ENCODE assay signal across 19 cellular contexts in the genomic region with DNA sequence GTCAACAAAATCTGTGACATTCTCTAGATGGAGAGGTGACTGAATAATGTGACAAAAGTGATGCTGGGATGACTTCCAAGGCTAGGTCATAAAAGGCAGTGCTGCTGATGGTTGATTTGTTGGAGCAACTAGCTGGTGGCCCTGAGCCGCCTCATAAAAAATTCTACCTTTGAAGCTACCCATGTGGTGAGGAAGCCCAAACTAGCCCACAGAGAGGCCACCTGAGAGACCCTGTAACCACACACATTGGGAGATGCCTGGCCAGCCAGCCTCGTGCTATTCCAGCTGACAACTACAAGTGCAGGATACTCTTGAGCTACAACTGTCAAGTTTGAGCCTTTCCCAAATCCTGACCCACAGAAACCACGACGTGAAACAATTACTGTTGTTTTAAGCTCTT. TPM values are rescaled to one million over a fixed set of nuclear protein-coding genes. Genes with fewer than 3 reads are reported as not detected.
A peak's percentile ranks its signal among the peaks of the same experiment; 100 is the strongest.
DNase-seq lines count a peak whose midpoint lies in the region; ATAC-seq and TF ChIP-seq lines count a peak whose summit lies in the region.
"Had no signal": no experiment of that assay in that cellular context is flagged by ENCODE, and none has a peak within 500 bp of the region (broad histone marks: within the 10 kb centered on the region; RNA-seq: fewer than 3 reads in every experiment).

No MANE protein-coding gene starts in this region.

- no peaks in the 10 kb centered on the region for H3K27me3 Mint-ChIP-seq in T-helper 1 cell treated with Interleukin-12 subunit alpha and Interleukin-12 subunit beta and Interleukin-4 antibody, amounts not matched to agents 30 μg/mL and 1 μg/mL, for 36 hours (ENCODE audit: low read depth)

- H3K9me3 Mint-ChIP-seq in T-helper 1 cell treated with Interleukin-12 subunit alpha and Interleukin-12 subunit beta and Interleukin-4 antibody, amounts not matched to agents 30 μg/mL and 1 μg/mL, for 36 hours, result no peaks in the 10 kb centered on the region
- H3K9me3 Mint-ChIP-seq: mesothelial cell of epicardium had no signal

- no peak overlapping the region for H3K4me3 Mint-ChIP-seq in T-helper 1 cell treated with Interleukin-12 subunit alpha and Interleukin-12 subunit beta and Interleukin-4 antibody, amounts not matched to agents 30 μg/mL and 1 μg/mL, for 36 hours
- H3K4me3 Mint-ChIP-seq: mesothelial cell of epicardium had no signal

- peak overlapping the region in 9 of 12 donors; percentile 1 to 64 (median 43) for H3K27ac ChIP-seq in heart left ventricle
- peak overlapping the region in 30 of 59 donors; percentile 1 to 91 (median 21) for H3K27ac ChIP-seq in dorsolateral prefrontal cortex
- peak overlapping the region; percentile 39 for H3K27ac ChIP-seq in skeletal muscle tissue (ENCODE audit: low read depth, low read length)
- H3K27ac ChIP-seq: Peyer's patch had no signal

- H3K27me3 ChIP-seq in heart left ventricle (no peaks in the 10 kb centered on the region), dorsolateral prefrontal cortex (no peaks in the 10 kb centered on the region), skeletal muscle tissue (ENCODE audit: control insufficient read depth in 3 of 3, insufficient read depth in 3 of 3, low read length in 3 of 3) (no peaks in the 10 kb centered on the region)
- H3K27me3 ChIP-seq: Peyer's patch, uterus had no signal

- H3K36me3 ChIP-seq in heart left ventricle, result peaks cover 0 to 95% (median 65%) of the 10 kb centered on the region in 9 donors
- H3K36me3 ChIP-seq in skeletal muscle tissue (ENCODE audit: control insufficient read depth in 3 of 3, insufficient read depth in 3 of 3, low read length in 3 of 3), result peaks cover 14 to 46% (median 40%) of the 10 kb centered on the region in 3 donors
- H3K36me3 ChIP-seq: uterus had no signal

- WGBS in heart left ventricle, 4 donors, result 81 to 91% (median 86%) methylated on average over 3 to 4 of the region's 4 CpGs

- peak overlapping the region; percentile 1 for H3K27ac Mint-ChIP-seq in T-helper 1 cell treated with Interleukin-12 subunit alpha and Interleukin-12 subunit beta and Interleukin-4 antibody, amounts not matched to agents 30 μg/mL and 1 μg/mL, for 36 hours
- H3K27ac Mint-ChIP-seq: mesothelial cell of epicardium had no signal

- TF ChIP-seq POLR2A in heart left ventricle (IDR thresholded peaks at IDR 0.05), result no peak

- H3K36me3 Mint-ChIP-seq in T-helper 1 cell treated with Interleukin-12 subunit alpha and Interleukin-12 subunit beta and Interleukin-4 antibody, amounts not matched to agents 30 μg/mL and 1 μg/mL, for 36 hours (ENCODE audit: low read depth), result peaks cover 60% of the 10 kb centered on the region

- H3K4me3 ChIP-seq in heart left ventricle (no peak overlapping the region), dorsolateral prefrontal cortex (no peak overlapping the region), skeletal muscle tissue (ENCODE audit: low read length in 3 of 3) (no peak overlapping the region)
- H3K4me3 ChIP-seq: Peyer's patch, uterus had no signal

- peaks cover 47% of the 10 kb centered on the region for H3K4me1 Mint-ChIP-seq in T-helper 1 cell treated with Interleukin-12 subunit alpha and Interleukin-12 subunit beta and Interleukin-4 antibody, amounts not matched to agents 30 μg/mL and 1 μg/mL, for 36 hours (ENCODE audit: low read depth)
- H3K4me1 Mint-ChIP-seq: mesothelial cell of epicardium had no signal

- no peak overlapping the region for H3K9ac ChIP-seq in skeletal muscle tissue (ENCODE audit: low read depth in 1 of 3, low read length in 3 of 3)

- TF ChIP-seq CTCF in heart left ventricle (IDR thresholded peaks at IDR 0.05), result no peak
- TF ChIP-seq CTCF in dorsolateral prefrontal cortex (IDR thresholded peaks at IDR 0.05 in 54 of 56, conservative IDR thresholded peaks at IDR 0.05 in 2 of 56; ENCODE audit: low read depth in 1 of 56, partially characterized antibody in 56 of 56), result no peak

- intact Hi-C loops in heart left ventricle (cut with DNase I), result loop anchor here in 1 of 10 donors (5.0 kb wide), 1 partner anchor 44 kb away; the partner anchor contains the start of gene GNE
- intact Hi-C loops in Right ventricle myocardium superior (cut with DNase I), result no loop called here
- intact Hi-C loops in dorsolateral prefrontal cortex (cut with DNase I), result no loop called here

- peaks cover 2 to 83% (median 69%) of the 10 kb centered on the region in 12 donors for H3K4me1 ChIP-seq in heart left ventricle
- peaks cover 34 to 45% (median 44%) of the 10 kb centered on the region in 3 donors for H3K4me1 ChIP-seq in skeletal muscle tissue (ENCODE audit: control insufficient read depth in 3 of 3, insufficient read depth in 3 of 3, low read length in 3 of 3)
- H3K4me1 ChIP-seq: Caco-2, Peyer's patch, uterus had no signal

- H3K9me3 ChIP-seq in heart left ventricle (no peaks in the 10 kb centered on the region), skeletal muscle tissue (ENCODE audit: control insufficient read depth in 3 of 3, low read length in 3 of 3) (no peaks in the 10 kb centered on the region)
- H3K9me3 ChIP-seq: Caco-2, Peyer's patch, uterus had no signal

- no peak for ATAC-seq in heart left ventricle
- no peak for ATAC-seq in Right ventricle myocardium superior (ENCODE audit: poor library complexity)
- ATAC-seq: left cardiac atrium had no signal

- no peak for DNase-seq in T-helper 1 cell
- no peak for DNase-seq in heart left ventricle
- DNase-seq in Right ventricle myocardium superior, result no peak
- no peak for DNase-seq in dorsolateral prefrontal cortex
- no peak for DNase-seq in cerebellar cortex (ENCODE audit: low spot score)
- no peak for DNase-seq in NCI-H146 treated with DMSO at 0.1 percent for 48 hours (lab: John Stamatoyannopoulos, UW; ENCODE audit: unreplicated experiment)
- DNase-seq: activated CD4-positive, CD25-positive, alpha-beta regulatory T cell; activated naive CD4-positive, alpha-beta T cell; Caco-2; left cardiac atrium; NCI-H1105 treated with DMSO at 0.1 percent for 48 hours; NCI-H2081 treated with DMSO at 0.1 percent for 48 hours; NCI-H446 treated with DMSO at 0.1 percent for 48 hours; Peyer's patch; T-helper 9 cell had no signal

RNA-seq across cellular contexts. Expression of gene CLTA, which starts 22.7 kb away (rescaled TPM):
- total RNA-seq in heart left ventricle, result 100 to 1,000 TPM in 1 of 9 donors, 10 to 100 TPM in 8; 43.8 to 123 (median 61.8) TPM
- polyA plus RNA-seq in heart left ventricle, result 100 to 1,000 TPM in 1 of 2 donors, 10 to 100 TPM in 1; 40.8 to 139 TPM
- 63.0 TPM for total RNA-seq in Right ventricle myocardium superior
- total RNA-seq in dorsolateral prefrontal cortex, result 100 to 1,000 TPM in 119 of 120 experiments, 10 to 100 TPM in 1; 76.4 to 215 (median 173) TPM
- 114 TPM for total RNA-seq in skeletal muscle tissue

RNA-seq across cellular contexts. Expression of gene CCIN, which starts 44.2 kb away (rescaled TPM):
- total RNA-seq in heart left ventricle (under 1 TPM in 4 of 9 donors, not detected in 5; 0.09 to 0.20 (median 0.15) TPM), Right ventricle myocardium superior (not detected), dorsolateral prefrontal cortex (1 to 10 TPM in 12 of 120 experiments, under 1 TPM in 83, not detected in 25; 0.19 to 3.6 (median 0.52) TPM), skeletal muscle tissue (1.0 TPM)
- under 1 TPM in 1 of 2 donors, not detected in 1; 0.25 TPM for polyA plus RNA-seq in heart left ventricle
- total RNA-seq: Caco-2, left cardiac atrium, Peyer's patch had no signal

RNA-seq across cellular contexts. Expression of gene GNE, which starts 44.9 kb away (rescaled TPM):
- total RNA-seq in heart left ventricle, result 10 to 100 TPM; 10.4 to 22.0 (median 11.8) TPM
- polyA plus RNA-seq in heart left ventricle, result 10 to 100 TPM in 1 of 2 donors, 1 to 10 TPM in 1; 3.7 to 14.0 TPM
- total RNA-seq in Right ventricle myocardium superior, result 12.4 TPM
- 10 to 100 TPM; 14.4 to 29.7 (median 22.9) TPM for total RNA-seq in dorsolateral prefrontal cortex
- total RNA-seq in skeletal muscle tissue, result 15.1 TPM
